In the genomic region with DNA sequence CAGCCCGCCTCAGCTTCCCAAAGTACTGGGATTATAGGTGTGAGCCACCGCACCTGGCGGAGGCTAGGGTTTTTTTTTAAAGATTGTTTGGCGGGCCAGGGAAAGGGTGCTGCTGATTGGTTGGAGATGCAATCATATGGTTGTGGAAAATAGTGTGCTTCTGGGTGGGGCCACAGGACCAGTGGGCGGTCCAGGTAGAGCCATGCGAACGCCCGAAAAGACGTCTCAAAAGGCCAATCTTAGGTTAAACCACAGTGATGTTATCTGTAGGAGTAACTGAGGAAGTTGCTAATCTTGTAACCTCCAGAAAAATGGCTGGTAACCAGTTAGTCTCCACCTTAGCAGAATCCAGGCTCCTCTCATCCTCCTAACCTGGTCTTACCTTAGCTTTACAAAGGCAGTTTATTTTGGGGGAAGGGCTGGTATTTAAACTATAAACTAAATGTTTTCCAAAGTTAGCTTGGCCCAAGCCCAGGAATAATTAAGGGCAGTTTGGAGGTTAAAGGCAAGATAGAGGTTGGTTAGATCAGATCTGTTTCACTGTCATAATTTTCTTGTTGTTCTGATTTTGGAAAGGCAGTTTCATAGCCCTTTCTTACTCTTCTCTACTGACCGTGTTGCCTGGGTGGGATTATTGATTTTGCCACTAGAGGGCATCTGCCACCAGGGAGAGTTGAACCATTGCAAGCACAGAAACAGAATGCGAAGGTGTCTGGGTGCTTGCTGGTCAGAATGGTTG, we compare ENCODE assay signal across 8 cellular contexts.
DNase-seq lines count a peak whose midpoint lies in the region; ATAC-seq and TF ChIP-seq lines count a peak whose summit lies in the region.

No MANE protein-coding gene starts in this region.

- intact Hi-C loops in head of caudate nucleus (cut with DNase I) = no loop called here

- H3K27me3 Mint-ChIP-seq in progenitor cell of endocrine pancreas = peaks cover 6% of the 10 kb centered on the region

- ATAC-seq in GM18502 (IDR thresholded peaks at IDR 0.05; ENCODE audit: poor library complexity, unreplicated experiment) = no peak

- no peak overlapping the region for H3K27ac Mint-ChIP-seq in progenitor cell of endocrine pancreas

- no peak overlapping the region for H3K4me3 Mint-ChIP-seq in progenitor cell of endocrine pancreas (ENCODE audit: low read depth)

- peak; percentile 83 for TF ChIP-seq CTCF in progenitor cell of endocrine pancreas (IDR thresholded peaks at IDR 0.05; ENCODE audit: unreplicated experiment)

- H3K4me1 Mint-ChIP-seq in progenitor cell of endocrine pancreas (ENCODE audit: low read depth) = peaks cover 11% of the 10 kb centered on the region

- H3K36me3 Mint-ChIP-seq in progenitor cell of endocrine pancreas (ENCODE audit: insufficient read depth) = no peaks in the 10 kb centered on the region

- DNase-seq in DMS 273 (lab: John Stamatoyannopoulos, UW; ENCODE audit: unreplicated experiment) (peak; percentile 79), DMS 273 treated with DMSO at 0.1 percent for 48 hours (lab: John Stamatoyannopoulos, UW) (no peak), HUDEP-2 (lab: John Stamatoyannopoulos, UW; ENCODE audit: unreplicated experiment in 76 of 76) (peak in 51 of 76 experiments; percentile 3 to 77 (median 36)), SHP77 treated with DMSO at 0.1 percent for 48 hours (lab: John Stamatoyannopoulos, UW) (peak; percentile 24), head of caudate nucleus (peak in 38 of 42 donors; percentile 21 to 88 (median 67)), progenitor cell of endocrine pancreas (ENCODE audit: low spot score, unreplicated experiment) (peak; percentile 51)
- DNase-seq in activated naive CD4-positive, alpha-beta T cell treated with Interleukin-2 at 50 U/mL for 16 hours = peak; percentile 54

- peaks cover 5% of the 10 kb centered on the region for H3K9me3 Mint-ChIP-seq in progenitor cell of endocrine pancreas (ENCODE audit: low read depth)
